In genomic region chr16:57530531-57531252, GRCh38 we compare ENCODE assay signal across 10 cellular contexts. TPM values are rescaled to one million over a fixed set of nuclear protein-coding genes. Genes with fewer than 3 reads are reported as not detected.
DNase-seq lines count a peak whose midpoint lies in the region; ATAC-seq and TF ChIP-seq lines count a peak whose summit lies in the region.
"Had no signal": no experiment of that assay in that cellular context is flagged by ENCODE, and none has a peak within 500 bp of the region (broad histone marks: within the 10 kb centered on the region; RNA-seq: fewer than 3 reads in every experiment).

No MANE protein-coding gene starts in this region.

- CTCF ChIA-PET in CD4-positive, alpha-beta T cell (lab: Charles Lee): interaction anchor here (5.2 kb wide), 1 partner anchor 11 kb away, joined by 20 read pairs; no protein-coding TSS in a partner anchor

- H3K36me3 ChIP-seq in osteoblast (ENCODE audit: insufficient read depth, low read length): no peaks in the 10 kb centered on the region
- H3K36me3 ChIP-seq: colonic mucosa, thyroid gland had no signal

- H3K9me3 ChIP-seq in CD4-positive, alpha-beta T cell (ENCODE audit: control insufficient read depth, low read length): no peaks in the 10 kb centered on the region
- H3K9me3 ChIP-seq in osteoblast (ENCODE audit: low read depth, low read length): no peaks in the 10 kb centered on the region
- H3K9me3 ChIP-seq: colonic mucosa, thyroid gland had no signal

- ATAC-seq in CD4-positive, alpha-beta T cell (ENCODE audit: poor library complexity): no peak
- no peak for ATAC-seq in GM21723 (IDR thresholded peaks at IDR 0.05; ENCODE audit: unreplicated experiment)

- no peak for TF ChIP-seq CTCF in CD4-positive, alpha-beta T cell (IDR thresholded peaks at IDR 0.05)
- no peak for TF ChIP-seq CTCF in osteoblast (IDR thresholded peaks at IDR 0.05; ENCODE audit: extremely low read depth, low read depth, low read length)

- peaks cover 6% of the 10 kb centered on the region for H4K20me1 ChIP-seq in osteoblast (ENCODE audit: insufficient read depth, low read length)

- POLR2A ChIA-PET in CD4-positive, alpha-beta T cell (lab: Charles Lee): interaction anchor here (0.6 to 2.0 kb wide), 8 partner anchors 11 to 264 kb away, joined by 3 to 6 read pairs (median 3); partner anchors contain the start of genes ADGRG5, CIAPIN1, COQ9 and DOK4

- peaks cover 14% of the 10 kb centered on the region for H3K4me1 ChIP-seq in osteoblast (ENCODE audit: insufficient read depth, low read length)

- H3K36me3 Mint-ChIP-seq in CD4-positive, alpha-beta T cell (ENCODE audit: low read depth): peaks cover 10% of the 10 kb centered on the region
- no peaks in the 10 kb centered on the region for H3K36me3 Mint-ChIP-seq in dendritic cell treated with granulocyte-macrophage colony-stimulating factor and Interleukin-4, amounts not matched to agents 40 ng/mL and 50 ng/mL, for 4 days (ENCODE audit: low read depth)

- intact Hi-C loops in CD4-positive, alpha-beta T cell (cut with DNase I, micrococcal nuclease): no loop called here
- intact Hi-C loops in dendritic cell treated with granulocyte-macrophage colony-stimulating factor and Interleukin-4, amounts not matched to agents 40 ng/mL and 50 ng/mL, for 4 days (cut with micrococcal nuclease): no loop called here

- peak overlapping the region; percentile 75 for H3K27ac ChIP-seq in CD4-positive, alpha-beta T cell (ENCODE audit: low read depth, low read length)
- no peak overlapping the region for H3K27ac ChIP-seq in osteoblast (ENCODE audit: low read depth, low read length)
- H3K27ac ChIP-seq: thyroid gland had no signal

- peak in 1 of 10 experiments; percentile 34 for DNase-seq in CD4-positive, alpha-beta T cell
- peak; percentile 40 for DNase-seq in HK-2 (ENCODE audit: unreplicated experiment)
- peak; percentile 75 for DNase-seq in osteoblast (ENCODE audit: insufficient read length, low spot score, missing footprints)
- no peak for DNase-seq in DMS79 treated with DMSO at 0.1 percent for 48 hours (lab: John Stamatoyannopoulos, UW)
- no peak for DNase-seq in SKM-1 treated with dmso at 0.1 percent for 144 hours (lab: John Stamatoyannopoulos, UW; ENCODE audit: unreplicated experiment)
- DNase-seq in NCI-H1694 treated with DMSO at 0.1 percent for 48 hours (lab: John Stamatoyannopoulos, UW): no peak
- DNase-seq: thyroid gland had no signal

- no peaks in the 10 kb centered on the region for H3K27me3 Mint-ChIP-seq in CD4-positive, alpha-beta T cell
- H3K27me3 Mint-ChIP-seq in dendritic cell treated with granulocyte-macrophage colony-stimulating factor and Interleukin-4, amounts not matched to agents 40 ng/mL and 50 ng/mL, for 4 days: peaks cover 90% of the 10 kb centered on the region

- peaks cover 8% of the 10 kb centered on the region for H3K79me2 ChIP-seq in osteoblast (ENCODE audit: insufficient read depth, low read length)

- H3K4me1 Mint-ChIP-seq in CD4-positive, alpha-beta T cell (ENCODE audit: low read depth): peaks cover 64% of the 10 kb centered on the region
- peaks cover 54% of the 10 kb centered on the region for H3K4me1 Mint-ChIP-seq in dendritic cell treated with granulocyte-macrophage colony-stimulating factor and Interleukin-4, amounts not matched to agents 40 ng/mL and 50 ng/mL, for 4 days (ENCODE audit: low read depth)

- H2AFZ ChIP-seq in osteoblast (ENCODE audit: low read length): no peak overlapping the region

- H3K4me2 ChIP-seq in osteoblast (ENCODE audit: insufficient read depth, low read length): no peak overlapping the region

- H3K27me3 ChIP-seq in CD4-positive, alpha-beta T cell (ENCODE audit: control insufficient read depth, insufficient read depth, low read length): no peaks in the 10 kb centered on the region
- H3K27me3 ChIP-seq in osteoblast (ENCODE audit: insufficient read depth, low read length): no peaks in the 10 kb centered on the region
- H3K27me3 ChIP-seq: colonic mucosa, thyroid gland had no signal

- H3K4me3 Mint-ChIP-seq in CD4-positive, alpha-beta T cell: peak overlapping the region; percentile 83
- no peak overlapping the region for H3K4me3 Mint-ChIP-seq in dendritic cell treated with granulocyte-macrophage colony-stimulating factor and Interleukin-4, amounts not matched to agents 40 ng/mL and 50 ng/mL, for 4 days

- peak overlapping the region; percentile 96 for H3K27ac Mint-ChIP-seq in CD4-positive, alpha-beta T cell
- peak overlapping the region; percentile 25 for H3K27ac Mint-ChIP-seq in dendritic cell treated with granulocyte-macrophage colony-stimulating factor and Interleukin-4, amounts not matched to agents 40 ng/mL and 50 ng/mL, for 4 days

- H3K4me3 ChIP-seq in osteoblast (ENCODE audit: insufficient read depth, low read length): no peak overlapping the region
- H3K4me3 ChIP-seq: colonic mucosa, thyroid gland had no signal

- no peaks in the 10 kb centered on the region for H3K9me3 Mint-ChIP-seq in CD4-positive, alpha-beta T cell
- H3K9me3 Mint-ChIP-seq in dendritic cell treated with granulocyte-macrophage colony-stimulating factor and Interleukin-4, amounts not matched to agents 40 ng/mL and 50 ng/mL, for 4 days: no peaks in the 10 kb centered on the region

RNA-seq across cellular contexts. Expression of gene CCDC102A, which starts 5.7 kb away (rescaled TPM):
- total RNA-seq in CD4-positive, alpha-beta T cell: 1 to 10 TPM; 2.0 TPM
- total RNA-seq in osteoblast: 9.8 and 10.6 TPM in 2 replicates

RNA-seq across cellular contexts. Expression of gene ADGRG5, which starts 11.8 kb away (rescaled TPM):
- total RNA-seq in CD4-positive, alpha-beta T cell: under 1 TPM; 0.41 to 0.61 TPM
- total RNA-seq in osteoblast: not detected in 2 replicates

RNA-seq across cellular contexts. Expression of gene DOK4, which starts 44.4 kb away (rescaled TPM):
- total RNA-seq in CD4-positive, alpha-beta T cell: 1 to 10 TPM; 2.4 to 2.9 TPM
- total RNA-seq in osteoblast: 27.1 and 29.0 TPM in 2 replicates

Comparison
In these comparisons a context has a peak if more than half of its experiments do, and no peak if none do; other contexts are left out.
1. DNase-seq: peak in HK-2 (single experiment) and osteoblast (single experiment); none in DMS79 treated with DMSO at 0.1 percent for 48 hours (single experiment), SKM-1 treated with dmso at 0.1 percent for 144 hours (single experiment) and NCI-H1694 treated with DMSO at 0.1 percent for 48 hours (single experiment).